ENCODE assay signal across 35 cellular contexts in genomic region chr2:112924855-112925254, GRCh38. TPM values are rescaled to one million over a fixed set of nuclear protein-coding genes. Genes with fewer than 3 reads are reported as not detected.
DNase-seq lines count a peak whose midpoint lies in the region; ATAC-seq and TF ChIP-seq lines count a peak whose summit lies in the region.
"Had no signal": no experiment of that assay in that cellular context is flagged by ENCODE, and none has a peak within 500 bp of the region (broad histone marks: within the 10 kb centered on the region; RNA-seq: fewer than 3 reads in every experiment).

No MANE protein-coding gene starts in this region.

- no peaks in the 10 kb centered on the region for H3K79me2 ChIP-seq in GM23338 (replicated peaks; ENCODE audit: insufficient read depth)

- DNase-seq in SKM-1 treated with dmso at 0.1 percent for 144 hours (lab: John Stamatoyannopoulos, UW; ENCODE audit: unreplicated experiment) (peak; percentile 18), SKM-1 (lab: John Stamatoyannopoulos, UW; ENCODE audit: unreplicated experiment) (no peak), SW480 (ENCODE audit: low spot score) (peak; percentile 22), left lung (peak in 1 of 2 donors; percentile 42), transverse colon (peak; percentile 65), HPDE6-E6E7 (ENCODE audit: extremely low spot score) (no peak), GM23338 (ENCODE audit: low spot score) (no peak)
- DNase-seq: activated CD4-positive, alpha-beta T cell treated with anti-CD3 and anti-CD28 coated beads for 36 hours; activated CD8-positive, alpha-beta memory T cell treated with anti-CD3 and anti-CD28 coated beads for 24 hours; activated effector memory CD4-positive, alpha-beta T cell treated with Interleukin-2 at 50 U/mL for 16 hours; activated naive CD8-positive, alpha-beta T cell treated with anti-CD3 and anti-CD28 coated beads for 36 hours; aorta; DND-41; effector memory CD4-positive, alpha-beta T cell; erythroblast; Karpas-422; mesendoderm; naive B cell; NCI-H1092; NCI-H187 treated with DMSO at 0.1 percent for 48 hours; NCI-H2227 treated with DMSO at 0.1 percent for 48 hours; NCI-H69; stimulated activated CD8-positive, alpha-beta memory T cell treated with anti-CD3 and anti-CD28 coated beads, Interleukin-4, amount 100 ng/mL, for 48 hours; stimulated activated naive CD8-positive, alpha-beta T cell treated with anti-CD3 and anti-CD28 coated beads, Interleukin-15, amount 100 ng/mL, for 72 hours; T-helper 17 cell; thyroid gland had no signal

- H3K4me3 ChIP-seq in left lung = no peak overlapping the region
- H3K4me3 ChIP-seq in transverse colon = no peak overlapping the region
- H3K4me3 ChIP-seq in GM23338 = no peak overlapping the region
- H3K4me3 ChIP-seq: cardiac muscle cell, coronary artery, prostate gland, SJSA1, skin epidermis, thyroid gland had no signal

- no peak overlapping the region for H3K27ac Mint-ChIP-seq in GM23338
- H3K27ac Mint-ChIP-seq: activated CD4-positive, alpha-beta T cell treated with anti-CD3 and anti-CD28 coated beads for 36 hours; activated naive CD8-positive, alpha-beta T cell treated with anti-CD3 and anti-CD28 coated beads for 36 hours; naive B cell; stimulated activated naive CD8-positive, alpha-beta T cell treated with anti-CD3 and anti-CD28 coated beads, Interleukin-15, amount 100 ng/mL, for 72 hours; T-helper 17 cell had no signal

- H4K20me1 ChIP-seq in GM23338 (replicated peaks; ENCODE audit: insufficient read depth) = no peaks in the 10 kb centered on the region

- H3K9me3 ChIP-seq in left lung (no peaks in the 10 kb centered on the region), transverse colon (no peaks in the 10 kb centered on the region)
- H3K9me3 ChIP-seq: prostate gland, SJSA1, thyroid gland had no signal

- H3K4me3 Mint-ChIP-seq in GM23338 = no peak overlapping the region
- H3K4me3 Mint-ChIP-seq: activated CD4-positive, alpha-beta T cell treated with anti-CD3 and anti-CD28 coated beads for 36 hours; activated naive CD8-positive, alpha-beta T cell treated with anti-CD3 and anti-CD28 coated beads for 36 hours; naive B cell; stimulated activated naive CD8-positive, alpha-beta T cell treated with anti-CD3 and anti-CD28 coated beads, Interleukin-15, amount 100 ng/mL, for 72 hours; T-helper 17 cell had no signal

- TF ChIP-seq POLR2A in transverse colon (IDR thresholded peaks at IDR 0.05) = no peak

- intact Hi-C loops in left lung (cut with DNase I) = no loop called here
- intact Hi-C loops in transverse colon (cut with DNase I; ENCODE audit: low total_unique reads) = no loop called here

- no peak overlapping the region for H2AFZ ChIP-seq in GM23338

- ATAC-seq in left lung = peak; percentile 97
- ATAC-seq in HG02938 (IDR thresholded peaks at IDR 0.05; ENCODE audit: unreplicated experiment) = no peak
- no peak for ATAC-seq in GM23338
- ATAC-seq: activated CD4-positive, alpha-beta T cell treated with anti-CD3 and anti-CD28 coated beads for 36 hours; stimulated activated naive CD8-positive, alpha-beta T cell treated with anti-CD3 and anti-CD28 coated beads, Interleukin-15, amount 100 ng/mL, for 72 hours; T-helper 17 cell had no signal

- in situ Hi-C loops in transverse colon (cut with MboI; ENCODE audit: low pct_ligation_motif_present in 1 of 4, low pct_unique_long_range_greater_than_20kb in 1 of 4, low sequenced_read_pairs in 3 of 4) = loop anchor here in 1 of 4 donors (25.0 kb wide), 1 partner anchor 313 kb away; no protein-coding TSS in a partner anchor

- H3K9me2 ChIP-seq in GM23338 (ENCODE audit: insufficient read depth) = peaks cover 3% of the 10 kb centered on the region; the same call in 1 of the 2 replicates

- H3K4me1 ChIP-seq in left lung = no peaks in the 10 kb centered on the region
- peaks cover 0 to 30% (median 17%) of the 10 kb centered on the region in 4 donors for H3K4me1 ChIP-seq in transverse colon
- H3K4me1 ChIP-seq in GM23338 (ENCODE audit: insufficient read depth) = no peaks in the 10 kb centered on the region
- H3K4me1 ChIP-seq: prostate gland, thyroid gland had no signal

- no peak for TF ChIP-seq EP300 in transverse colon (IDR thresholded peaks at IDR 0.05; ENCODE audit: low read depth)

- no peaks in the 10 kb centered on the region for H3K36me3 Mint-ChIP-seq in GM23338 (ENCODE audit: low read depth)
- H3K36me3 Mint-ChIP-seq: activated naive CD8-positive, alpha-beta T cell treated with anti-CD3 and anti-CD28 coated beads for 36 hours; naive B cell had no signal

- H3K9me3 Mint-ChIP-seq in GM23338 = peaks cover 5% of the 10 kb centered on the region
- H3K9me3 Mint-ChIP-seq: activated naive CD8-positive, alpha-beta T cell treated with anti-CD3 and anti-CD28 coated beads for 36 hours had no signal

- H3K27me3 ChIP-seq in left lung (no peaks in the 10 kb centered on the region), transverse colon (no peaks in the 10 kb centered on the region), GM23338 (ENCODE audit: insufficient read depth) (no peaks in the 10 kb centered on the region)
- H3K27me3 ChIP-seq: cardiac muscle cell, SJSA1, thyroid gland had no signal

- TF ChIP-seq CTCF in left lung (IDR thresholded peaks at IDR 0.05) (no peak), transverse colon (IDR thresholded peaks at IDR 0.05) (no peak), GM23338 (conservative IDR thresholded peaks at IDR 0.05; ENCODE audit: low read depth in 2 of 2) (no peak)

- H3K4me1 Mint-ChIP-seq in GM23338 = peaks cover 4% of the 10 kb centered on the region
- H3K4me1 Mint-ChIP-seq: activated CD4-positive, alpha-beta T cell treated with anti-CD3 and anti-CD28 coated beads for 36 hours; T-helper 17 cell had no signal

- WGBS in transverse colon (ENCODE audit: low coverage in 1 of 2), 2 donors = 45 to 90% methylated on average over 2 to 4 of the region's 4 CpGs

- no peak overlapping the region for H3K4me2 ChIP-seq in GM23338

- H3F3A ChIP-seq in GM23338 (replicated peaks; ENCODE audit: low read depth) = no peaks in the 10 kb centered on the region

- H3K27me3 Mint-ChIP-seq in GM23338 (ENCODE audit: insufficient read depth, low read depth, poor library complexity) = no peaks in the 10 kb centered on the region
- H3K27me3 Mint-ChIP-seq: naive B cell; stimulated activated naive CD8-positive, alpha-beta T cell treated with anti-CD3 and anti-CD28 coated beads, Interleukin-15, amount 100 ng/mL, for 72 hours had no signal

- no peaks in the 10 kb centered on the region for H3K36me3 ChIP-seq in left lung
- no peaks in the 10 kb centered on the region for H3K36me3 ChIP-seq in transverse colon
- H3K36me3 ChIP-seq in GM23338 (ENCODE audit: insufficient read depth) = no peaks in the 10 kb centered on the region
- H3K36me3 ChIP-seq: cardiac muscle cell, prostate gland, SJSA1, thyroid gland had no signal

- H3K27ac ChIP-seq in left lung = no peak overlapping the region
- peak overlapping the region; percentile 46 to 79 (median 62) for H3K27ac ChIP-seq in transverse colon
- H3K27ac ChIP-seq in GM23338 (ENCODE audit: low read depth) = no peak overlapping the region
- H3K27ac ChIP-seq: cardiac muscle cell, coronary artery, prostate gland, SJSA1, skin epidermis, thyroid gland had no signal

TF ChIP-seq in GM23338, 12 proteins besides CTCF, POLR2A, EP300 and RAD21:
- TF ChIP-seq ZNF331 (CRISPR knock-in tag; IDR thresholded peaks at IDR 0.05; ENCODE audit: low read depth) (no peak), NANOG (IDR thresholded peaks at IDR 0.05; ENCODE audit: borderline replicate concordance) (no peak), ETS1 (IDR thresholded peaks at IDR 0.05) (no peak), EZH2phosphoT487 (IDR thresholded peaks at IDR 0.05; ENCODE audit: unreplicated experiment) (no peak)

RNA-seq across cellular contexts. Expression of gene IL37, which starts 13.9 kb away (rescaled TPM):
- total RNA-seq in left lung (1 to 10 TPM in 1 of 2 donors, not detected in 1; 1.1 TPM), transverse colon (1 to 10 TPM in 2 of 4 donors, not detected in 2; 1.1 to 2.6 TPM)
- total RNA-seq in GM23338 (2014; rRNA removed; shearing (Covaris generic)) = not detected in 2 replicates
- not detected in 2 replicates for polyA plus RNA-seq in GM23338 (2016; fragmentation: Nextera tagmentation; extraction: Ambion mirVana)
- total RNA-seq: A673; activated CD4-positive, alpha-beta T cell treated with anti-CD3 and anti-CD28 coated beads for 36 hours; activated naive CD8-positive, alpha-beta T cell treated with anti-CD3 and anti-CD28 coated beads for 36 hours; aorta; cardiac muscle cell; kidney epithelial cell; SJSA1; T-helper 17 cell; thyroid gland had no signal
- polyA plus RNA-seq: aorta, BJ, cardiac muscle cell had no signal

RNA-seq across cellular contexts. Expression of gene IL36G, which starts 53.0 kb away (rescaled TPM):
- total RNA-seq in left lung (not detected), transverse colon (1 to 10 TPM in 1 of 4 donors, not detected in 3; 2.8 TPM)
- total RNA-seq in GM23338 (2014; rRNA removed; shearing (Covaris generic)) = 0.70 TPM in 1 of 2 replicates, not detected in the other
- polyA plus RNA-seq in GM23338 (2016; fragmentation: Nextera tagmentation; extraction: Ambion mirVana) = not detected in 2 replicates
- total RNA-seq: A673; activated CD4-positive, alpha-beta T cell treated with anti-CD3 and anti-CD28 coated beads for 36 hours; activated naive CD8-positive, alpha-beta T cell treated with anti-CD3 and anti-CD28 coated beads for 36 hours; aorta; kidney epithelial cell; prostate gland; SJSA1; T-helper 17 cell; thyroid gland had no signal
- polyA plus RNA-seq: aorta, BJ, cardiac muscle cell had no signal

Comparison
In these comparisons a context has a peak if more than half of its experiments do, and no peak if none do; other contexts are left out.
1. DNase-seq: peak in SKM-1 treated with dmso at 0.1 percent for 144 hours (single experiment), SW480 (single experiment) and transverse colon (single experiment); none in SKM-1 (single experiment), HPDE6-E6E7 (single experiment) and GM23338 (single experiment).
2. H3K27ac ChIP-seq: peak in transverse colon (4 of 4); none in left lung (0 of 2) and GM23338 (single experiment).